Comparison of ENCODE assay signal across 8 cellular contexts in the genomic region with DNA sequence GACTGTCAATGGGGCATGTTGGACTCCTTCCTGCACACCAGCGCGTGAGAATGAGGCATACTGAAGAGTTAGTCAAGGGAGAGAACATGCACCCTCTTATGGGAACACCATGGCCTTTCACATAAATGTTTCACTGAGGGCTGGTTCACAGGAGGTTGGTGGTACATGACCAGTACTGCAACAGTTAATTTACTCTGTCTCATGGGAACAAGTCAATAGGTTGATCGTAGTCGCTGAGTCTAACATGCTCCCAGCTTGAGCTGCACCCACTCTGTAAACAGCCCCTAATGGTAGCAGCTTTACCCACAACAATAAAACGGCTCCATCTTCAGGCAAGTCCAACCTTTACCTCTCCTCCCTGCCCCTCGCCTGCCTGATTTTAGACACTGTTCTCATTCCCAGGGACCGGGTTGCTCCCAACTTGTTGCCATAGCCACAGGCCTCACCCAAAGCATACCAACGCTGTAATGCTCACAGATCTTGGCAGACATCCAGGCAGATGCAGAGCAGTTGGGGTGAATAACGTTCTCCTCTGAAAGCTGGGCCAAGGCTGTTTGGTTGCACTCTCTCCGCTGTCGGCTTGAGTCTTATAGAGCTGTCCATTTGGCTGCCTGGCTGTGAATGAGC.
DNase-seq lines count a peak whose midpoint lies in the region; ATAC-seq, FAIRE-seq and TF ChIP-seq lines count a peak whose summit lies in the region.

No MANE protein-coding gene starts in this region.

- H3K4me1 ChIP-seq in ACC112 (ENCODE audit: control insufficient read depth, insufficient read depth, low read length, unreplicated experiment) (peaks cover 17% of the 10 kb centered on the region), pancreas (peaks cover 0 to 18% (median 12%) of the 10 kb centered on the region in 3 donors)

- no peaks in the 10 kb centered on the region for H3K9me3 ChIP-seq in pancreas

- H3K36me3 ChIP-seq in ACC112 (ENCODE audit: insufficient read depth, low read length) (no peaks in the 10 kb centered on the region), pancreas (no peaks in the 10 kb centered on the region)

- TF ChIP-seq CTCF in foreskin fibroblast (IDR thresholded peaks at IDR 0.05; ENCODE audit: low read depth, low read length) (no peak), pancreas (IDR thresholded peaks at IDR 0.05) (no peak)

- 33 to 34% methylated on average over 11 of the region's 11 CpGs for WGBS in pancreas, 2 donors

- peak overlapping the region; percentile 28 for H2AFZ ChIP-seq in ACC112 (ENCODE audit: low read length, unreplicated experiment)

- DNase-seq in Kasumi-1 (lab: John Stamatoyannopoulos, UW) = peak; percentile 76 to 79
- DNase-seq in RPMI8226 = peak; percentile 87
- peak; percentile 89 to 97 for DNase-seq in foreskin fibroblast
- peak in 4 of 6 donors; percentile 62 to 74 (median 68) for DNase-seq in pancreas
- no peak for DNase-seq in GM19239 (ENCODE audit: insufficient read length, low spot score)

- H3K27me3 ChIP-seq in ACC112 (ENCODE audit: insufficient read depth, low read length) = peaks cover 11% of the 10 kb centered on the region; the same call in 1 of the 2 replicates
- no peaks in the 10 kb centered on the region for H3K27me3 ChIP-seq in pancreas

- H3K4me3 ChIP-seq in ACC112 (ENCODE audit: low read depth, low read length) = no peak overlapping the region
- H3K4me3 ChIP-seq in foreskin fibroblast (ENCODE audit: low read depth in 1 of 2, low read length in 2 of 2) = peak overlapping the region in 1 of 2 donors; percentile 7
- H3K4me3 ChIP-seq in pancreas = no peak overlapping the region

- ATAC-seq in pancreas (peak; percentile 60 to 79 (median 73)), GM21576 (IDR thresholded peaks at IDR 0.05; ENCODE audit: unreplicated experiment) (no peak), GM21825 (IDR thresholded peaks at IDR 0.05; ENCODE audit: unreplicated experiment) (no peak)

- no peaks in the 10 kb centered on the region for H3K79me2 ChIP-seq in ACC112 (ENCODE audit: control insufficient read depth, insufficient read depth, low read length, unreplicated experiment)

- intact Hi-C loops in pancreas (cut with DNase I) = no loop called here

- H3K27ac ChIP-seq in ACC112 (ENCODE audit: low read depth, low read length) = peak overlapping the region; percentile 51; the same call in 1 of the 2 replicates
- peak overlapping the region in 2 of 4 donors; percentile 23 to 34 for H3K27ac ChIP-seq in pancreas

- FAIRE-seq in pancreas (lab: Jason Lieb, UNC) (no peak), GM19239 (lab: Jason Lieb, UNC) (no peak)

Comparison
In these comparisons a context has a peak if more than half of its experiments do, and no peak if none do; other contexts are left out.
1. ATAC-seq: peak in pancreas (4 of 4); none in GM21576 (single experiment) and GM21825 (single experiment).